18 cellular contexts compared by ENCODE assay signal in the genomic region with DNA sequence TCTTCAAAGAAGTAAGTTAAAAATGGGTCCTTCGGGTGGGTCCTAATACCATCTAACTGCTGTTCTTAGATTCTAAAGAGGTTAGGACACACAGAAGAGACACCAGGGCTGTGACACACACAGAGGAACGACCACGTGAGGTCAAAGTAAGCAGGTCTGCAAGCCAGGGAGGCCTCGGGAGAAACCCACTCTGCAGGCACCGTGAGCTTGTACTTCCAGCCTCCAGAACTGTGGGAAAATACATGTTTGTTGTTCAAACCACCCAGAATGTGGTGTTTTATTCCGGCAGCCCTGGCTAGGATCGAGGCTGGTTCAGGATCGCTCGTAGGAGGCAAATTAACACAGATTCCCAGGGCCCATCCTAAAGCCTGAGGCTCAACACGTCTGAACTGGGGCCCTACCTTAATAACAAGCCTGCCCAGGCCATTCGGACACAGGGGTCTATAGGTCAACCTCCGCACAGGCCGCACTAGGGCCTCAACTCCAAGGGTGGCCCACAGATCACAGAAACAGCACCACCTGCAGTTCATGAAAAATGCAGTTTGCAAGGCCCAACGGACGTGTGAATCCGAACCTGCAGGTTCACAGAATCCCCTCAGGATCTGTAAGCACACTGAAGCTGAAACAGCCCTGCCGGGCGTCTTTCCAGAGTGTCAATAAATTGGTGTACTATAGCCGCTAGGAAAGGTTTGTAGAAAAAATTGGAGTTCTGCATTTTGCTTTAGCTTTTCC. TPM values are rescaled to one million over a fixed set of nuclear protein-coding genes. Genes with fewer than 3 reads are reported as not detected.
DNase-seq lines count a peak whose midpoint lies in the region; TF ChIP-seq lines count a peak whose summit lies in the region.
"Had no signal": no experiment of that assay in that cellular context is flagged by ENCODE, and none has a peak within 500 bp of the region (broad histone marks: within the 10 kb centered on the region; RNA-seq: fewer than 3 reads in every experiment).

No MANE protein-coding gene starts in this region.

- H3K4ac ChIP-seq in H9 (ENCODE audit: low read depth, low read length) = no peak overlapping the region

- no peak overlapping the region for H4K8ac ChIP-seq in H9 (replicated peaks; ENCODE audit: insufficient read length, low read depth, low read length)

- H2AK5ac ChIP-seq in H9 (ENCODE audit: insufficient read length, low read length) = no peak overlapping the region

- H2AFZ ChIP-seq in H9 (ENCODE audit: low read length) = no peak overlapping the region
- H2AFZ ChIP-seq in OCI-LY7 (ENCODE audit: low read length) = no peak overlapping the region
- H2AFZ ChIP-seq: GM23338, PC-9 had no signal

- H2BK20ac ChIP-seq in H9 (ENCODE audit: low read depth, low read length, poor library complexity, severe bottlenecking) = no peak overlapping the region

- H2BK5ac ChIP-seq in H9 (ENCODE audit: insufficient read length, low read length) = no peak overlapping the region

- peaks cover 2% of the 10 kb centered on the region for H3K79me1 ChIP-seq in H9 (ENCODE audit: insufficient read depth, low read depth, low read length, poor library complexity, severe bottlenecking)

- TF ChIP-seq CTCF in H9 (conservative IDR thresholded peaks at IDR 0.05) = no peak
- peak; percentile 29 for TF ChIP-seq CTCF in OCI-LY7 (conservative IDR thresholded peaks at IDR 0.05; ENCODE audit: low read length)
- TF ChIP-seq CTCF in coronary artery (IDR thresholded peaks at IDR 0.05) = no peak
- TF ChIP-seq CTCF in osteocyte (IDR thresholded peaks at IDR 0.05) = no peak

- H3K4me1 Mint-ChIP-seq in H9 = no peaks in the 10 kb centered on the region
- H3K4me1 Mint-ChIP-seq in osteocyte (ENCODE audit: unreplicated experiment) = no peaks in the 10 kb centered on the region
- H3K4me1 Mint-ChIP-seq: GM23338 had no signal

- H3K27ac Mint-ChIP-seq in H9 = no peak overlapping the region
- no peak overlapping the region for H3K27ac Mint-ChIP-seq in osteocyte (ENCODE audit: unreplicated experiment)
- H3K27ac Mint-ChIP-seq: CD8-positive, alpha-beta T cell; GM23338 had no signal

- H2BK15ac ChIP-seq in H9 (ENCODE audit: low read depth, low read length) = no peak overlapping the region

- POLR2A ChIA-PET in OCI-LY7 (lab: Charles Lee) = no interaction called here

- no peak overlapping the region for H3K56ac ChIP-seq in H9 (ENCODE audit: insufficient read length, low read depth, low read length)

- H3K36me3 Mint-ChIP-seq in H9 (ENCODE audit: insufficient read depth in 1 of 3, low read depth in 3 of 3) (peaks cover 41 to 70% (median 50%) of the 10 kb centered on the region in 3 experiments; a peak in 6 of 7 replicates), osteocyte (ENCODE audit: unreplicated experiment) (peaks cover 68% of the 10 kb centered on the region)

- no peak overlapping the region for H3K23ac ChIP-seq in H9 (ENCODE audit: insufficient read length, low read depth, low read length)

- H3K4me1 ChIP-seq in H9 (ENCODE audit: insufficient read depth, low read length) (no peaks in the 10 kb centered on the region), OCI-LY7 (ENCODE audit: insufficient read depth, low read length, poor library complexity, severe bottlenecking) (peaks cover 3% of the 10 kb centered on the region)
- H3K4me1 ChIP-seq: SJCRH30 had no signal

- no peaks in the 10 kb centered on the region for H3K9me2 ChIP-seq in OCI-LY7 (ENCODE audit: insufficient read depth, low read length)

- no peak overlapping the region for H2BK12ac ChIP-seq in H9 (ENCODE audit: insufficient read length, low read depth, low read length)

- H3K4me3 ChIP-seq in OCI-LY7 (ENCODE audit: low read depth, low read length, poor library complexity, severe bottlenecking) = no peak overlapping the region
- no peak overlapping the region for H3K4me3 ChIP-seq in coronary artery
- H3K4me3 ChIP-seq: BLaER1 treated with 17β-estradiol and CSF1 and Interleukin-3, amounts not matched to agents 10 nM and 100 nM; GM23338; PC-9; SJCRH30 had no signal

- WGBS in H9 (ENCODE audit: extremely low coverage, insufficient read length, low lambda C conversion rate) = no CpG with 5 or more reads among the region's 19 CpGs

- H3K4me2 ChIP-seq in H9 (ENCODE audit: insufficient read depth, insufficient read length, low read length) (no peak overlapping the region), OCI-LY7 (ENCODE audit: low read length) (no peak overlapping the region)
- H3K4me2 ChIP-seq: BLaER1 treated with 17β-estradiol and CSF1 and Interleukin-3, amounts not matched to agents 10 nM and 100 nM; GM23338; PC-9 had no signal

- no peak overlapping the region for H3K18ac ChIP-seq in H9 (ENCODE audit: insufficient read length, low read depth, low read length)

- H3K23me2 ChIP-seq in H9 (ENCODE audit: insufficient read length, low read depth, low read length, poor library complexity, severe bottlenecking) = no peaks in the 10 kb centered on the region

- H3K79me2 ChIP-seq in H9 (ENCODE audit: insufficient read depth, low read length) (0 out of 2 replicates have a peak, but pooled peaks cover 2% of the 10 kb centered on the region), OCI-LY7 (ENCODE audit: insufficient read depth, low read depth, low read length) (peaks cover 6% of the 10 kb centered on the region; the same call in 1 of the 2 replicates)

- peaks cover 80% of the 10 kb centered on the region for H3K36me3 ChIP-seq in OCI-LY7 (ENCODE audit: insufficient read depth, low read length)

- CTCF ChIA-PET in OCI-LY7 (lab: Charles Lee; ENCODE audit: unreplicated experiment) = no interaction called here

- H4K20me1 ChIP-seq in H9 (ENCODE audit: control insufficient read depth, insufficient read depth, insufficient read length) = no peaks in the 10 kb centered on the region
- 0 out of 2 replicates have a peak, but pooled peaks cover 4% of the 10 kb centered on the region for H4K20me1 ChIP-seq in OCI-LY7 (ENCODE audit: insufficient read depth, low read length)

- DNase-seq in H9 (peak; percentile 15), OCI-LY7 (ENCODE audit: low spot score) (no peak), coronary artery (ENCODE audit: low spot score) (peak; percentile 31), osteocyte (ENCODE audit: extremely low spot score, unreplicated experiment) (peak; percentile 48), retina (no peak), GOT3 (lab: John Stamatoyannopoulos, UW) (no peak), MV-4-11 (lab: John Stamatoyannopoulos, UW) (no peak)
- DNase-seq: Calu3, DMS53, KG1, NCI-H187, NCI-H226, NCI-H524, PC-9, SJCRH30 had no signal

- H4K5ac ChIP-seq in H9 (ENCODE audit: insufficient read length, low read depth, low read length) = no peak overlapping the region

- no TSS peak for BruUV-seq in OCI-LY7 (replicated peaks; lab: Mats Ljungman, UMichigan)

- H3K9ac ChIP-seq in H9 (ENCODE audit: extremely low read depth, insufficient read length, low read length) = no peak overlapping the region
- H3K9ac ChIP-seq: BLaER1 treated with 17β-estradiol and CSF1 and Interleukin-3, amounts not matched to agents 10 nM and 100 nM had no signal

- H3T11ph ChIP-seq in H9 (ENCODE audit: low read length) = no peak overlapping the region

- H2BK120ac ChIP-seq in H9 (ENCODE audit: low read depth, low read length, poor library complexity, severe bottlenecking) = no peak overlapping the region

- intact Hi-C loops in OCI-LY7 (cut with micrococcal nuclease; ENCODE audit: unreplicated experiment) = no loop called here

- no peaks in the 10 kb centered on the region for H3K9me3 Mint-ChIP-seq in H9
- H3K9me3 Mint-ChIP-seq in osteocyte (ENCODE audit: unreplicated experiment) = no peaks in the 10 kb centered on the region
- H3K9me3 Mint-ChIP-seq: CD8-positive, alpha-beta T cell; GM23338 had no signal

- H3K27me3 ChIP-seq in H9 (ENCODE audit: insufficient read depth, low read length) = no peaks in the 10 kb centered on the region
- H3K27me3 ChIP-seq: BLaER1 treated with 17β-estradiol and CSF1 and Interleukin-3, amounts not matched to agents 10 nM and 100 nM; SJCRH30 had no signal

- H3K14ac ChIP-seq in H9 (ENCODE audit: insufficient read depth, low read length) = no peak overlapping the region

- no peak overlapping the region for H4K91ac ChIP-seq in H9 (ENCODE audit: insufficient read length, low read depth, low read length)

- no peak overlapping the region for H3K4me3 Mint-ChIP-seq in H9
- no peak overlapping the region for H3K4me3 Mint-ChIP-seq in osteocyte (ENCODE audit: unreplicated experiment)
- H3K4me3 Mint-ChIP-seq: CD8-positive, alpha-beta T cell; GM23338 had no signal

- H3K27ac ChIP-seq in H9 (ENCODE audit: insufficient read length, low read depth, low read length) (no peak overlapping the region), OCI-LY7 (ENCODE audit: low read depth, low read length, poor library complexity, severe bottlenecking) (no peak overlapping the region), coronary artery (no peak overlapping the region)
- H3K27ac ChIP-seq: BLaER1 treated with 17β-estradiol and CSF1 and Interleukin-3, amounts not matched to agents 10 nM and 100 nM; PC-9; SJCRH30 had no signal

- H3K9me3 ChIP-seq in H9 (ENCODE audit: control insufficient read depth, low read depth, low read length) = no peaks in the 10 kb centered on the region
- no peaks in the 10 kb centered on the region for H3K9me3 ChIP-seq in OCI-LY7 (ENCODE audit: low read length)
- H3K9me3 ChIP-seq: BLaER1 treated with 17β-estradiol and CSF1 and Interleukin-3, amounts not matched to agents 10 nM and 100 nM; SJCRH30 had no signal

- peaks cover 1% of the 10 kb centered on the region; the same call in 1 of the 2 replicates for H3K27me3 Mint-ChIP-seq in H9 (ENCODE audit: low read depth)
- no peaks in the 10 kb centered on the region for H3K27me3 Mint-ChIP-seq in osteocyte (ENCODE audit: unreplicated experiment)

RNA-seq across cellular contexts. Expression of a gene that starts 7.1 kb away (rescaled TPM):
- 34.6 and 35.3 TPM in 2 replicates for total RNA-seq in H9 (2021)
- total RNA-seq in OCI-LY7 (2014; rRNA removed; shearing (Covaris generic)) = 7.9 and 16.2 TPM in 2 replicates
- total RNA-seq in OCI-LY7 (2022) = 44.0 and 47.3 TPM in 2 replicates
- 28.2 and 31.0 TPM in 2 replicates for total RNA-seq in osteocyte

Comparison
In these comparisons a context has a peak if more than half of its experiments do, and no peak if none do; other contexts are left out.
1. DNase-seq: peak in H9 (single experiment), coronary artery (single experiment) and osteocyte (single experiment); none in OCI-LY7 (single experiment), retina (single experiment), GOT3 (single experiment) and MV-4-11 (single experiment).